ENCODE assay signal across 8 cellular contexts in the genomic region with DNA sequence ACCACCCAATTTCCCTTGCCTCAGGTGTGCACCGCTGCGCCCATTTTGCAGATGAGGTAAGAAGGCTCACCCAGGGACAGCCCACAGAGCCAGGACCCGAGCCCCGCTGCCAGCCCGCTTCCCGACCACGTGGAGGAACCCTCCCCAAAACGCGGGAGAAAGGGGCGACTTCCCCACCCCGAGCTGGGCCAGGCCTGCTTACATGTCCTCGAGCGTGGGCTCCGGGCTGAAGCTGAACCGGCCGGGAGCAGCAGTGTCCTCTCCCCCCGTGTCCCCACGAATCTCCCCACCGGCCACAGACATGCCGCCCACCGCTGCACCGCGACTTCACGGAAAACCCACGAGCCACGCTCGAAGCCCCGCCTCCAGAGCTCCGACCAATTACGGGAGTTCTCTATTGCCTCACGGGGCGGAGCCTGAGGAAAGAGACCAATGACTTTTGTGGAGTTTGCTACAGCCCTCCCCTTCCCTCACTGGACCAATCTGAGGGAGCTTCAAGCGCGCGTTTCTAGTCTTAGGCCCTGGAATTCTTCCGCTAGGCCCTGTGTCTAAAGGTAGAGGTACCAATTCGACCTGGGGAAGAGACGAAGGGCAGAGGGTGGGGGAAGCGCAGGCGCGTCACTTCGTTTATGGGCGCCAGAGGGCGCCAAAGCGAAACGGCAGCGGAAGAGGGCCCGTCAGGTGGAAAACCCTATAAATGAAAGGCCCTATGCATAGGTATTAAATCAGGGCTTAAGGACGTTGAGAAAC. TPM values are rescaled to one million over a fixed set of nuclear protein-coding genes. Genes with fewer than 3 reads are reported as not detected.
DNase-seq lines count a peak whose midpoint lies in the region; ATAC-seq and TF ChIP-seq lines count a peak whose summit lies in the region.

A gene (minus strand): TSS at position 353 of the 750 bp plus-strand sequence. CDS start 50 bp downstream, at position 303.

- peaks cover 11% of the 10 kb centered on the region for H3K36me3 Mint-ChIP-seq in neural progenitor cell

- H3K27ac ChIP-seq in foreskin keratinocyte (peak within 1 kb of the TSS; percentile 53), neural progenitor cell (no peak within 1 kb of the TSS), subcutaneous abdominal adipose tissue (ENCODE audit: low read depth, low read length) (peak within 1 kb of the TSS; percentile 60)

- no peak within 1 kb of the TSS for H3K4me3 Mint-ChIP-seq in neural progenitor cell

- H3K4me1 Mint-ChIP-seq in neural progenitor cell = peaks cover 5% of the 10 kb centered on the region

- H3K4me2 ChIP-seq in neural progenitor cell = peak within 1 kb of the TSS; percentile 89

- H3K36me3 ChIP-seq in HAP-1 (replicated peaks) = peaks cover 27% of the 10 kb centered on the region
- peaks cover 39% of the 10 kb centered on the region for H3K36me3 ChIP-seq in MG63
- H3K36me3 ChIP-seq in neural progenitor cell = no peaks in the 10 kb centered on the region
- peaks cover 0 to 12% (median 7%) of the 10 kb centered on the region in 5 donors for H3K36me3 ChIP-seq in subcutaneous abdominal adipose tissue (ENCODE audit: control insufficient read depth in 5 of 5, insufficient read depth in 5 of 5, low read length in 5 of 5)

- peaks cover 5% of the 10 kb centered on the region for H3K4me1 ChIP-seq in HAP-1
- H3K4me1 ChIP-seq in foreskin keratinocyte = no peaks in the 10 kb centered on the region
- H3K4me1 ChIP-seq in neural progenitor cell = peaks cover 12% of the 10 kb centered on the region
- peaks cover 0 to 25% (median 22%) of the 10 kb centered on the region in 5 donors for H3K4me1 ChIP-seq in subcutaneous abdominal adipose tissue (ENCODE audit: control insufficient read depth in 5 of 5, insufficient read depth in 5 of 5, low read length in 5 of 5)

- H3K9ac ChIP-seq in neural progenitor cell = peak within 1 kb of the TSS; percentile 30
- H3K9ac ChIP-seq in subcutaneous abdominal adipose tissue (ENCODE audit: low read length in 5 of 5) = peak within 1 kb of the TSS; percentile 64 to 87 (median 82)

- TF ChIP-seq CTCF in foreskin keratinocyte (conservative IDR thresholded peaks at IDR 0.05) (peak; percentile 99), neural progenitor cell (IDR thresholded peaks at IDR 0.05) (peak; percentile 91)

- H2AFZ ChIP-seq in neural progenitor cell (replicated peaks) = peak within 1 kb of the TSS; percentile 87

- no peaks in the 10 kb centered on the region for H3K9me3 Mint-ChIP-seq in neural progenitor cell

- H3K79me2 ChIP-seq in neural progenitor cell (ENCODE audit: low read depth) = peaks cover 31% of the 10 kb centered on the region

- peak; percentile 98 for DNase-seq in GDM1 (lab: John Stamatoyannopoulos, UW)
- peak; percentile 99 to 100 for DNase-seq in HAP-1 (ENCODE audit: low spot score in 2 of 2)
- DNase-seq in MG63 = peak; percentile 99
- DNase-seq in SHP77 treated with DMSO at 0.1 percent for 48 hours (lab: John Stamatoyannopoulos, UW) = peak; percentile 99
- DNase-seq in activated gamma-delta T cell (lab: John Stamatoyannopoulos, UW) = peak; percentile 76
- peak; percentile 98 to 100 for DNase-seq in foreskin keratinocyte
- DNase-seq in neural progenitor cell (ENCODE audit: low spot score) = peak; percentile 99

- H3K4me3 ChIP-seq in HAP-1 (peak within 1 kb of the TSS; percentile 77), MG63 (peak within 1 kb of the TSS; percentile 87), neural progenitor cell (peak within 1 kb of the TSS; percentile 62), subcutaneous abdominal adipose tissue (ENCODE audit: low read depth in 1 of 5, low read length in 5 of 5) (peak within 1 kb of the TSS; percentile 65 to 89 (median 78))

- H3K27me3 Mint-ChIP-seq in neural progenitor cell (ENCODE audit: insufficient read depth, low read depth) = peaks cover 7% of the 10 kb centered on the region

- H3F3A ChIP-seq in neural progenitor cell (ENCODE audit: low read depth) = peaks cover 15% of the 10 kb centered on the region

- H3K9me3 ChIP-seq in HAP-1 (no peaks in the 10 kb centered on the region), MG63 (no peaks in the 10 kb centered on the region), neural progenitor cell (ENCODE audit: low read depth) (no peaks in the 10 kb centered on the region), subcutaneous abdominal adipose tissue (ENCODE audit: control insufficient read depth in 5 of 5, low read length in 5 of 5) (no peaks in the 10 kb centered on the region)

- H3K27ac Mint-ChIP-seq in neural progenitor cell = peak within 1 kb of the TSS; percentile 84

- H3K27me3 ChIP-seq in HAP-1 (ENCODE audit: low read depth) = no peaks in the 10 kb centered on the region
- no peaks in the 10 kb centered on the region for H3K27me3 ChIP-seq in MG63
- H3K27me3 ChIP-seq in foreskin keratinocyte = no peaks in the 10 kb centered on the region
- H3K27me3 ChIP-seq in neural progenitor cell = peaks cover 7% of the 10 kb centered on the region
- no peaks in the 10 kb centered on the region for H3K27me3 ChIP-seq in subcutaneous abdominal adipose tissue (ENCODE audit: control insufficient read depth in 5 of 5, insufficient read depth in 4 of 5, low read length in 5 of 5)

- peak; percentile 96 for ATAC-seq in foreskin keratinocyte

- H4K20me1 ChIP-seq in neural progenitor cell (ENCODE audit: low read depth) = no peaks in the 10 kb centered on the region

- in situ Hi-C loops in HAP-1 (cut with MboI; ENCODE audit: low sequenced_read_pairs) = loop anchor here (10.0 kb wide), 4 partner anchors 55 to 265 kb away; a partner anchor contains a TSS

RNA-seq across cellular contexts. Expression of the gene that starts here (rescaled TPM):
- 106 and 131 TPM in 2 replicates for total RNA-seq in MG63 (2014; rRNA removed; shearing (Covaris generic); ENCODE audit: low replicate concordance)
- 80.2 and 84.4 TPM in 2 replicates for total RNA-seq in foreskin keratinocyte
- 158 and 164 TPM in 2 replicates for polyA plus RNA-seq in foreskin keratinocyte
- 30.4 and 47.9 TPM in 2 replicates for total RNA-seq in neural progenitor cell (ENCODE audit: low replicate concordance)
